18 cellular contexts compared by ENCODE assay signal in genomic region chr14:21057803-21058675, GRCh38. TPM values are rescaled to one million over a fixed set of nuclear protein-coding genes. Genes with fewer than 3 reads are reported as not detected.
A peak's percentile ranks its signal among the peaks of the same experiment; 100 is the strongest.
DNase-seq lines count a peak whose midpoint lies in the region; ATAC-seq and TF ChIP-seq lines count a peak whose summit lies in the region.
"Had no signal": no experiment of that assay in that cellular context is flagged by ENCODE, and none has a peak within 500 bp of the region (broad histone marks: within the 10 kb centered on the region; RNA-seq: fewer than 3 reads in every experiment).

Gene RNASE8, plus strand, starts transcription at chr14:21057822. Its CDS starts 71 bp downstream, at chr14:21057893.

- no TSS peak for BruUV-seq in Caco-2 (replicated peaks; lab: Mats Ljungman, UMichigan)

- WGBS in smooth muscle cell (ENCODE audit: low lambda C conversion rate), result 49% methylated on average over 8 of the region's 8 CpGs

- peaks cover 15% of the 10 kb centered on the region for H3K4me1 Mint-ChIP-seq in Caco-2 (ENCODE audit: low read depth, unreplicated experiment)

- peaks cover 1% of the 10 kb centered on the region for H3K4me1 ChIP-seq in smooth muscle cell (ENCODE audit: low read depth)
- H3K4me1 ChIP-seq in Caco-2, result peaks cover 17% of the 10 kb centered on the region

- H3K9me3 Mint-ChIP-seq in Caco-2 (ENCODE audit: unreplicated experiment), result no peaks in the 10 kb centered on the region
- H3K9me3 Mint-ChIP-seq: activated CD4-positive, alpha-beta T cell treated with anti-CD3 and anti-CD28 coated beads, Interleukin-2, amount 10 ng/mL, durations not matched to agents 24 days and 14 days; activated naive CD8-positive, alpha-beta T cell treated with anti-CD3 and anti-CD28 coated beads, Interleukin-2, amount 10 ng/mL, durations not matched to agents 7 days and 5 days had no signal

- H3K27ac Mint-ChIP-seq in Caco-2 (ENCODE audit: unreplicated experiment), result no peak within 1 kb of the TSS
- H3K27ac Mint-ChIP-seq: activated CD4-positive, alpha-beta T cell treated with anti-CD3 and anti-CD28 coated beads, Interleukin-2, amount 10 ng/mL, durations not matched to agents 24 days and 14 days; activated naive CD8-positive, alpha-beta T cell treated with anti-CD3 and anti-CD28 coated beads, Interleukin-2, amount 10 ng/mL, durations not matched to agents 7 days and 5 days had no signal

- intact Hi-C loops in Caco-2 (cut with micrococcal nuclease; ENCODE audit: unreplicated experiment), result loop anchor here (5.0 kb wide), 1 partner anchor 41 kb away; no protein-coding TSS in a partner anchor

- POLR2A ChIA-PET in Caco-2 (lab: Charles Lee), result no interaction called here

- no peak within 1 kb of the TSS for H3K9ac ChIP-seq in smooth muscle cell (ENCODE audit: low read depth)

- ATAC-seq in HG03108 (IDR thresholded peaks at IDR 0.05; ENCODE audit: unreplicated experiment), result no peak

- DNase-seq in NCI-H82 (lab: John Stamatoyannopoulos, UW) (peak; percentile 20), NCI-H82 treated with DMSO at 0.1 percent for 48 hours (lab: John Stamatoyannopoulos, UW; ENCODE audit: unreplicated experiment) (no peak), NAMALWA (ENCODE audit: low spot score) (peak; percentile 16), coronary artery (ENCODE audit: low spot score) (peak; percentile 33), smooth muscle cell (lab: John Stamatoyannopoulos, UW; ENCODE audit: unreplicated experiment) (no peak), Caco-2 (no peak), NCI-H1694 treated with DMSO at 0.1 percent for 48 hours (lab: John Stamatoyannopoulos, UW) (no peak)
- DNase-seq: 8988T; activated CD4-positive, alpha-beta T cell treated with anti-CD3 and anti-CD28 coated beads, Interleukin-2, amount 10 ng/mL, durations not matched to agents 24 days and 14 days; activated naive CD8-positive, alpha-beta T cell treated with anti-CD3 and anti-CD28 coated beads, Interleukin-2, amount 10 ng/mL, durations not matched to agents 7 days and 5 days; DMS79 treated with DMSO at 0.1 percent for 48 hours; NCI-H1417; NCI-H524 had no signal

- H3K4me3 ChIP-seq in coronary artery (no peak within 1 kb of the TSS), smooth muscle cell (no peak within 1 kb of the TSS), Caco-2 (ENCODE audit: low read depth, low read length) (no peak within 1 kb of the TSS)
- H3K4me3 ChIP-seq: SJSA1 had no signal

- H3K27me3 Mint-ChIP-seq in Caco-2 (ENCODE audit: insufficient read depth, unreplicated experiment), result no peaks in the 10 kb centered on the region

- peaks cover 5% of the 10 kb centered on the region for H3F3A ChIP-seq in smooth muscle cell (ENCODE audit: low read depth)

- CTCF ChIA-PET in Caco-2 (lab: Charles Lee), result interaction anchor here (1.0 kb wide), 1 partner anchor 43 kb away, joined by 5 read pairs; no protein-coding TSS in a partner anchor

- H2AFZ ChIP-seq in smooth muscle cell (ENCODE audit: low read depth), result no peak within 1 kb of the TSS

- H3K27me3 ChIP-seq in smooth muscle cell (ENCODE audit: low read depth) (no peaks in the 10 kb centered on the region), Caco-2 (replicated peaks; ENCODE audit: control insufficient read depth, insufficient read depth, low read length) (no peaks in the 10 kb centered on the region)
- H3K27me3 ChIP-seq: SJSA1 had no signal

- H3K27ac ChIP-seq in coronary artery, result no peak within 1 kb of the TSS
- H3K27ac ChIP-seq in smooth muscle cell (ENCODE audit: low read depth), result peak within 1 kb of the TSS; percentile 79
- H3K27ac ChIP-seq: SJSA1 had no signal

- H3K9me3 ChIP-seq in smooth muscle cell (replicated peaks; ENCODE audit: low read depth) (no peaks in the 10 kb centered on the region), Caco-2 (no peaks in the 10 kb centered on the region)
- H3K9me3 ChIP-seq: SJSA1 had no signal

- no peaks in the 10 kb centered on the region for H4K20me1 ChIP-seq in smooth muscle cell (ENCODE audit: low read depth)

- no peaks in the 10 kb centered on the region for H3K79me2 ChIP-seq in smooth muscle cell (ENCODE audit: low read depth)

- H3K4me2 ChIP-seq in smooth muscle cell, result peak within 1 kb of the TSS; percentile 52

- TF ChIP-seq CTCF in coronary artery (IDR thresholded peaks at IDR 0.05) (no peak), smooth muscle cell (IDR thresholded peaks at IDR 0.05; ENCODE audit: borderline replicate concordance, insufficient read depth, poor library complexity, severe bottlenecking) (no peak), Caco-2 (IDR thresholded peaks at IDR 0.05; ENCODE audit: insufficient read depth in 1 of 2, low read depth in 1 of 2, low read length in 1 of 2, severe bottlenecking in 1 of 2, unreplicated experiment in 1 of 2) (no peak)

- no peak within 1 kb of the TSS for H3K4me3 Mint-ChIP-seq in Caco-2 (ENCODE audit: unreplicated experiment)
- H3K4me3 Mint-ChIP-seq: activated CD4-positive, alpha-beta T cell treated with anti-CD3 and anti-CD28 coated beads, Interleukin-2, amount 10 ng/mL, durations not matched to agents 24 days and 14 days; activated naive CD8-positive, alpha-beta T cell treated with anti-CD3 and anti-CD28 coated beads, Interleukin-2, amount 10 ng/mL, durations not matched to agents 7 days and 5 days had no signal

- H3K36me3 Mint-ChIP-seq in Caco-2 (ENCODE audit: insufficient read depth, unreplicated experiment), result no peaks in the 10 kb centered on the region
- H3K36me3 Mint-ChIP-seq: activated naive CD8-positive, alpha-beta T cell treated with anti-CD3 and anti-CD28 coated beads, Interleukin-2, amount 10 ng/mL, durations not matched to agents 7 days and 5 days had no signal

- H3K36me3 ChIP-seq in smooth muscle cell (ENCODE audit: low read depth) (no peaks in the 10 kb centered on the region), Caco-2 (ENCODE audit: control insufficient read depth, insufficient read depth, low read length) (no peaks in the 10 kb centered on the region)
- H3K36me3 ChIP-seq: SJSA1 had no signal

RNA-seq across cellular contexts. Expression of gene RNASE8, which starts in this region (rescaled TPM):
- total RNA-seq in smooth muscle cell (not detected in 2 replicates), Caco-2 (2022) (not detected in 2 replicates)
- not detected in 2 replicates for polyA plus RNA-seq in smooth muscle cell
- total RNA-seq: activated CD4-positive, alpha-beta T cell treated with anti-CD3 and anti-CD28 coated beads, Interleukin-2, amount 10 ng/mL, durations not matched to agents 24 days and 14 days; activated naive CD8-positive, alpha-beta T cell treated with anti-CD3 and anti-CD28 coated beads, Interleukin-2, amount 10 ng/mL, durations not matched to agents 7 days and 5 days; glomerular endothelial cell; lower leg skin; osteocyte; SJSA1 had no signal

Comparison
In these comparisons a context has a peak if more than half of its experiments do, and no peak if none do; other contexts are left out.
1. DNase-seq: peak in NCI-H82 (single experiment), NAMALWA (single experiment) and coronary artery (single experiment); none in NCI-H82 treated with DMSO at 0.1 percent for 48 hours (single experiment), smooth muscle cell (single experiment), Caco-2 (0 of 2) and NCI-H1694 treated with DMSO at 0.1 percent for 48 hours (single experiment).